In genomic region chr1:81556968-81557367, GRCh38 we compare ENCODE assay signal across 17 cellular contexts.
DNase-seq lines count a peak whose midpoint lies in the region; ATAC-seq and TF ChIP-seq lines count a peak whose summit lies in the region.
"Had no signal": no experiment of that assay in that cellular context is flagged by ENCODE, and none has a peak within 500 bp of the region (broad histone marks: within the 10 kb centered on the region; RNA-seq: fewer than 3 reads in every experiment).

No MANE protein-coding gene starts in this region.

- H3F3A ChIP-seq in smooth muscle cell (ENCODE audit: low read depth), result no peaks in the 10 kb centered on the region

- intact Hi-C loops in activated CD4-positive, alpha-beta T cell treated with anti-CD3 and anti-CD28 coated beads for 36 hours (cut with DNase I, micrococcal nuclease), result no loop called here

- H3K36me3 Mint-ChIP-seq in chondrocyte (ENCODE audit: low read depth) (no peaks in the 10 kb centered on the region), nephron progenitor cell (ENCODE audit: low read depth) (no peaks in the 10 kb centered on the region)
- H3K36me3 Mint-ChIP-seq in activated CD4-positive, alpha-beta T cell treated with anti-CD3 and anti-CD28 coated beads for 36 hours (ENCODE audit: low read depth), result no peaks in the 10 kb centered on the region
- H3K36me3 Mint-ChIP-seq: CD4-positive, CD25-positive, alpha-beta regulatory T cell; CD8-positive, alpha-beta T cell had no signal

- ATAC-seq in activated CD4-positive, alpha-beta T cell treated with anti-CD3 and anti-CD28 coated beads for 36 hours, result no peak
- ATAC-seq: CD8-positive, alpha-beta T cell; GM12878; HCT116 had no signal

- no peak overlapping the region for H3K4me3 Mint-ChIP-seq in chondrocyte (ENCODE audit: unreplicated experiment)
- H3K4me3 Mint-ChIP-seq in nephron progenitor cell, result no peak overlapping the region
- no peak overlapping the region for H3K4me3 Mint-ChIP-seq in activated CD4-positive, alpha-beta T cell treated with anti-CD3 and anti-CD28 coated beads for 36 hours
- H3K4me3 Mint-ChIP-seq: CD4-positive, CD25-positive, alpha-beta regulatory T cell; CD8-positive, alpha-beta T cell; H9 had no signal

- H3K4me1 Mint-ChIP-seq in chondrocyte (ENCODE audit: low read depth), result no peaks in the 10 kb centered on the region
- H3K4me1 Mint-ChIP-seq in nephron progenitor cell, result peaks cover 40% of the 10 kb centered on the region
- H3K4me1 Mint-ChIP-seq in activated CD4-positive, alpha-beta T cell treated with anti-CD3 and anti-CD28 coated beads for 36 hours, result no peaks in the 10 kb centered on the region
- H3K4me1 Mint-ChIP-seq: CD4-positive, CD25-positive, alpha-beta regulatory T cell had no signal

- H3K9me3 Mint-ChIP-seq in chondrocyte (ENCODE audit: low read depth) (no peaks in the 10 kb centered on the region), nephron progenitor cell (no peaks in the 10 kb centered on the region)
- no peaks in the 10 kb centered on the region for H3K9me3 Mint-ChIP-seq in activated CD4-positive, alpha-beta T cell treated with anti-CD3 and anti-CD28 coated beads for 36 hours (ENCODE audit: low read depth)
- H3K9me3 Mint-ChIP-seq: H9 had no signal

- H3K27ac Mint-ChIP-seq in chondrocyte (ENCODE audit: unreplicated experiment) (no peak overlapping the region), nephron progenitor cell (peak overlapping the region; percentile 29)
- H3K27ac Mint-ChIP-seq in activated CD4-positive, alpha-beta T cell treated with anti-CD3 and anti-CD28 coated beads for 36 hours, result no peak overlapping the region
- H3K27ac Mint-ChIP-seq: CD4-positive, CD25-positive, alpha-beta regulatory T cell; CD8-positive, alpha-beta T cell; H9 had no signal

- no peak overlapping the region for H3K27ac ChIP-seq in smooth muscle cell (ENCODE audit: low read depth)
- H3K27ac ChIP-seq: BLaER1, C4-2B had no signal

- H3K36me3 ChIP-seq in smooth muscle cell (ENCODE audit: low read depth) (no peaks in the 10 kb centered on the region), BE2C (no peaks in the 10 kb centered on the region)
- H3K36me3 ChIP-seq: BLaER1 had no signal

- H3K4me2 ChIP-seq in smooth muscle cell, result no peak overlapping the region
- H3K4me2 ChIP-seq: BLaER1 had no signal

- CTCF ChIA-PET in activated CD4-positive, alpha-beta T cell treated with anti-CD3 and anti-CD28 coated beads for 36 hours (lab: Charles Lee), result no interaction called here

- H3K9me3 ChIP-seq in smooth muscle cell (replicated peaks; ENCODE audit: low read depth) (no peaks in the 10 kb centered on the region), BE2C (no peaks in the 10 kb centered on the region)
- H3K9me3 ChIP-seq: BLaER1 had no signal

- H3K27me3 Mint-ChIP-seq in chondrocyte (ENCODE audit: low read depth) (no peaks in the 10 kb centered on the region), nephron progenitor cell (ENCODE audit: low read depth, poor library complexity) (no peaks in the 10 kb centered on the region)
- H3K27me3 Mint-ChIP-seq in activated CD4-positive, alpha-beta T cell treated with anti-CD3 and anti-CD28 coated beads for 36 hours, result no peaks in the 10 kb centered on the region
- H3K27me3 Mint-ChIP-seq: CD4-positive, CD25-positive, alpha-beta regulatory T cell had no signal

- no peak overlapping the region for H3K9ac ChIP-seq in smooth muscle cell (ENCODE audit: low read depth)
- H3K9ac ChIP-seq: BLaER1 had no signal

- TF ChIP-seq CTCF in chondrocyte (IDR thresholded peaks at IDR 0.05) (no peak), nephron progenitor cell (IDR thresholded peaks at IDR 0.05) (no peak), smooth muscle cell (IDR thresholded peaks at IDR 0.05; ENCODE audit: borderline replicate concordance, insufficient read depth, poor library complexity, severe bottlenecking) (no peak), BE2C (IDR thresholded peaks at IDR 0.05; ENCODE audit: low read depth, low read length) (no peak)

- peak overlapping the region; percentile 53 for H2AFZ ChIP-seq in smooth muscle cell (ENCODE audit: low read depth)

- H3K79me2 ChIP-seq in smooth muscle cell (ENCODE audit: low read depth), result no peaks in the 10 kb centered on the region

- H3K4me3 ChIP-seq in smooth muscle cell, result no peak overlapping the region
- H3K4me3 ChIP-seq in BE2C (ENCODE audit: low read depth, low read length), result no peak overlapping the region
- H3K4me3 ChIP-seq: BLaER1, GM12878 had no signal

- POLR2A ChIA-PET in activated CD4-positive, alpha-beta T cell treated with anti-CD3 and anti-CD28 coated beads for 36 hours (lab: Charles Lee), result interaction anchor here (0.6 kb wide), 1 partner anchor 398 kb away, joined by 4 read pairs; no protein-coding TSS in a partner anchor

- H3K4me1 ChIP-seq in smooth muscle cell (ENCODE audit: low read depth) (no peaks in the 10 kb centered on the region), BE2C (no peaks in the 10 kb centered on the region)
- H3K4me1 ChIP-seq: BLaER1 had no signal

- DNase-seq in chondrocyte (ENCODE audit: low spot score), result peak; percentile 65
- DNase-seq in nephron progenitor cell, result no peak
- DNase-seq in smooth muscle cell (lab: John Stamatoyannopoulos, UW; ENCODE audit: unreplicated experiment), result no peak
- no peak for DNase-seq in BE2C
- no peak for DNase-seq in activated effector memory CD4-positive, alpha-beta T cell treated with anti-CD3 and anti-CD28 coated beads, Interleukin-2, amount 50 U/mL, for 16 hours
- DNase-seq in activated CD4-positive, alpha-beta T cell treated with anti-CD3 and anti-CD28 coated beads for 36 hours, result no peak
- DNase-seq: CD4-positive, CD25-positive, alpha-beta regulatory T cell; CD8-positive, alpha-beta T cell; DMS 273 treated with DMSO at 0.1 percent for 48 hours; DMS79; EL; GDM1; H9 had no signal

- 93% methylated on average over 11 of the region's 11 CpGs for WGBS in smooth muscle cell (ENCODE audit: low lambda C conversion rate)

- no peaks in the 10 kb centered on the region for H3K27me3 ChIP-seq in smooth muscle cell (ENCODE audit: low read depth)
- no peaks in the 10 kb centered on the region for H3K27me3 ChIP-seq in BE2C
- H3K27me3 ChIP-seq: BLaER1 had no signal

- no peaks in the 10 kb centered on the region for H4K20me1 ChIP-seq in smooth muscle cell (ENCODE audit: low read depth)
- H4K20me1 ChIP-seq: BLaER1 had no signal
